8 cellular contexts compared by ENCODE assay signal in genomic region chr2:739759-740445, GRCh38.
A peak's percentile ranks its signal among the peaks of the same experiment; 100 is the strongest.
DNase-seq lines count a peak whose midpoint lies in the region; ATAC-seq, FAIRE-seq and TF ChIP-seq lines count a peak whose summit lies in the region.
"Not testable (repeated sequence)": the region's sequence is repeated elsewhere in the genome, so short reads cannot be mapped to it uniquely, and the experiment has no call there.

No MANE protein-coding gene starts in this region.

- TF ChIP-seq POLR2A in K562 (conservative IDR thresholded peaks at IDR 0.05), result not testable (repeated sequence)

- not testable (repeated sequence) for H3K79me2 ChIP-seq in GM23338 (replicated peaks; ENCODE audit: insufficient read depth); K562 (ENCODE audit: control insufficient read depth, insufficient read depth, low read length); smooth muscle cell (ENCODE audit: low read depth)

- H3K27ac ChIP-seq in GM23338 (ENCODE audit: low read depth), result peak overlapping the region; percentile 84; the same call in 1 of the 2 replicates
- H3K27ac ChIP-seq in K562 (ENCODE audit: extremely low read depth, low read depth, low read length), result peak overlapping the region; percentile 3; the same call in 2 of the 3 replicates
- peak overlapping the region; percentile 69 for H3K27ac ChIP-seq in mesodermal cell (ENCODE audit: low read depth, low read length, severe bottlenecking)
- peak overlapping the region; percentile 34 for H3K27ac ChIP-seq in smooth muscle cell (ENCODE audit: low read depth)

- POLR2A ChIA-PET in K562 (lab: Yijun Ruan, JAX), result interaction anchor here (0.6 to 0.9 kb wide), 3 partner anchors 9 to 111 kb away, joined by 3 to 4 read pairs (median 3); no protein-coding TSS in a partner anchor

- not testable (repeated sequence) for TF ChIP-seq CTCF in GM23338 (conservative IDR thresholded peaks at IDR 0.05; ENCODE audit: low read depth in 2 of 2); K562 (IDR thresholded peaks at IDR 0.05 in 2 of 3, conservative IDR thresholded peaks at IDR 0.05 in 1 of 3; ENCODE audit: insufficient read depth in 2 of 3, low read depth in 1 of 3, low read length in 3 of 3); smooth muscle cell (IDR thresholded peaks at IDR 0.05; ENCODE audit: borderline replicate concordance, insufficient read depth, poor library complexity, severe bottlenecking)

- peaks cover 39% of the 10 kb centered on the region for H3K4me1 ChIP-seq in GM23338 (ENCODE audit: insufficient read depth)
- H3K4me1 ChIP-seq in K562 (replicated peaks in 1 of 2; ENCODE audit: control insufficient read depth in 2 of 2, insufficient read depth in 2 of 2, low read length in 2 of 2), result peaks cover 0 to 14% of the 10 kb centered on the region in 2 experiments; a peak in 3 of 5 replicates
- H3K4me1 ChIP-seq in mesodermal cell (ENCODE audit: control insufficient read depth, insufficient read depth, low read length, poor library complexity, severe bottlenecking), result not testable (repeated sequence)
- H3K4me1 ChIP-seq in smooth muscle cell (ENCODE audit: low read depth), result peaks cover 26% of the 10 kb centered on the region

- peak overlapping the region; percentile 17 to 39; a peak in 3 of 4 replicates for H3K9ac ChIP-seq in K562 (ENCODE audit: insufficient read depth in 1 of 2, low read depth in 2 of 2, low read length in 2 of 2)
- not testable (repeated sequence) for H3K9ac ChIP-seq in smooth muscle cell (ENCODE audit: low read depth)

- H2AFZ ChIP-seq in GM23338, result peak overlapping the region; percentile 94
- peak overlapping the region; percentile 91 for H2AFZ ChIP-seq in K562 (ENCODE audit: low read depth, low read length)
- H2AFZ ChIP-seq in smooth muscle cell (ENCODE audit: low read depth), result peak overlapping the region; percentile 98

- H3K4me3 Mint-ChIP-seq in GM23338, result peak overlapping the region; percentile 88
- H3K4me3 Mint-ChIP-seq in T-helper 1 cell treated with Interleukin-12 subunit alpha and Interleukin-12 subunit beta and Interleukin-4 antibody, amounts not matched to agents 30 μg/mL and 1 μg/mL, for 36 hours, result peak overlapping the region; percentile 61

- ATAC-seq in GM23338, result peak; percentile 82
- peak; percentile 70 for ATAC-seq in K562

- not testable (repeated sequence) for TF ChIP-seq EP300 in K562 (IDR thresholded peaks at IDR 0.05; ENCODE audit: low read length)

- WGBS in K562 (ENCODE audit: insufficient coverage, low coverage, missing lambda C conversion rate), result 46% methylated on average over 23 of the region's 31 CpGs
- WGBS in mesodermal cell (ENCODE audit: insufficient coverage in 2 of 2), 2 experiments, result 2 to 3% methylated on average over 22 to 28 of the region's 31 CpGs
- 6% methylated on average over 26 of the region's 31 CpGs for WGBS in smooth muscle cell (ENCODE audit: low lambda C conversion rate)

- in situ Hi-C loops in K562 (cut with MboI), result not testable (repeated sequence)

- not testable (repeated sequence) for H3K36me3 Mint-ChIP-seq in GM23338 (ENCODE audit: low read depth); T-helper 1 cell treated with Interleukin-12 subunit alpha and Interleukin-12 subunit beta and Interleukin-4 antibody, amounts not matched to agents 30 μg/mL and 1 μg/mL, for 36 hours (ENCODE audit: low read depth)

- H3K4me3 ChIP-seq in GM23338 (peak overlapping the region; percentile 87), K562 (peak overlapping the region; percentile 35), mesodermal cell (ENCODE audit: extremely low read depth, insufficient read depth, low read length, poor library complexity, severe bottlenecking) (peak overlapping the region; percentile 46), smooth muscle cell (peak overlapping the region; percentile 61)

- not testable (repeated sequence) for H3K36me3 ChIP-seq in GM23338 (ENCODE audit: insufficient read depth); K562 (ENCODE audit: control insufficient read depth, insufficient read depth, low read length); mesodermal cell (ENCODE audit: control insufficient read depth, insufficient read depth, low read length); smooth muscle cell (ENCODE audit: low read depth)

- H3K27ac Mint-ChIP-seq in GM23338, result peak overlapping the region; percentile 94
- H3K27ac Mint-ChIP-seq in T-helper 1 cell treated with Interleukin-12 subunit alpha and Interleukin-12 subunit beta and Interleukin-4 antibody, amounts not matched to agents 30 μg/mL and 1 μg/mL, for 36 hours, result not testable (repeated sequence)

- peak overlapping the region; percentile 98 for H3K4me2 ChIP-seq in GM23338
- H3K4me2 ChIP-seq in K562 (ENCODE audit: insufficient read depth, low read length), result peak overlapping the region; percentile 84
- peak overlapping the region; percentile 88 for H3K4me2 ChIP-seq in smooth muscle cell

- peaks cover 46% of the 10 kb centered on the region for H3K4me1 Mint-ChIP-seq in GM23338
- H3K4me1 Mint-ChIP-seq in T-helper 1 cell treated with Interleukin-12 subunit alpha and Interleukin-12 subunit beta and Interleukin-4 antibody, amounts not matched to agents 30 μg/mL and 1 μg/mL, for 36 hours (ENCODE audit: low read depth), result not testable (repeated sequence)

- not testable (repeated sequence) for H4K20me1 ChIP-seq in GM23338 (replicated peaks; ENCODE audit: insufficient read depth); K562 (replicated peaks; ENCODE audit: control insufficient read depth, insufficient read depth, low read length); smooth muscle cell (ENCODE audit: low read depth)

- not testable (repeated sequence) for H3K9me3 ChIP-seq in K562 (replicated peaks; ENCODE audit: control insufficient read depth, insufficient read depth, low read depth, low read length); mesodermal cell (ENCODE audit: control insufficient read depth, low read length); smooth muscle cell (replicated peaks; ENCODE audit: low read depth)

- DNase-seq in AG20443 (ENCODE audit: low spot score), result peak; percentile 72
- peak; percentile 97 for DNase-seq in GM23338 (ENCODE audit: low spot score)
- DNase-seq in NCI-H2029 treated with DMSO at 0.1 percent for 48 hours (lab: John Stamatoyannopoulos, UW), result peak; percentile 76
- DNase-seq in K562 (ENCODE audit: extremely low read depth in 1 of 4, low spot score in 3 of 4), result peak; percentile 34 to 69 (median 55)
- DNase-seq in frontal cortex (ENCODE audit: low spot score in 2 of 2), result peak; percentile 36 to 62
- peak; percentile 95 for DNase-seq in smooth muscle cell (lab: John Stamatoyannopoulos, UW; ENCODE audit: unreplicated experiment)

- H3F3A ChIP-seq in GM23338 (replicated peaks; ENCODE audit: low read depth), result peaks cover 12% of the 10 kb centered on the region
- H3F3A ChIP-seq in smooth muscle cell (ENCODE audit: low read depth), result peaks cover 19% of the 10 kb centered on the region

- not testable (repeated sequence) for H3K27me3 ChIP-seq in GM23338 (ENCODE audit: insufficient read depth); smooth muscle cell (ENCODE audit: low read depth)
- H3K27me3 ChIP-seq in K562 (ENCODE audit: control insufficient read depth in 2 of 2, insufficient read depth in 2 of 2, low read length in 2 of 2), result peaks cover 4 to 14% of the 10 kb centered on the region in 2 experiments; a peak in 1 of 5 replicates

- H3K9me3 Mint-ChIP-seq in GM23338; T-helper 1 cell treated with Interleukin-12 subunit alpha and Interleukin-12 subunit beta and Interleukin-4 antibody, amounts not matched to agents 30 μg/mL and 1 μg/mL, for 36 hours: not testable (repeated sequence)

- not testable (repeated sequence) for TF ChIP-seq RAD21 in K562 (CRISPR knock-in tag; conservative IDR thresholded peaks at IDR 0.05 in 1 of 2, IDR thresholded peaks at IDR 0.05 in 1 of 2)

- intact Hi-C loops in K562 (cut with micrococcal nuclease), result loop anchor here (5.0 kb wide), 1 partner anchor 63 kb away; the partner anchor contains the start of gene TMEM18

- FAIRE-seq in K562 (lab: Jason Lieb, UNC); frontal cortex (lab: Jason Lieb, UNC): not testable (repeated sequence)

- not testable (repeated sequence) for H3K9me2 ChIP-seq in GM23338 (ENCODE audit: insufficient read depth)

- BruUV-seq in K562 (replicated peaks; lab: Mats Ljungman, UMichigan), result not testable (repeated sequence)

- CTCF ChIA-PET in K562 (lab: Yijun Ruan, JAX; ENCODE audit: low intra/inter-chr PET ratio), result not testable (repeated sequence)

- H3K9me1 ChIP-seq in K562 (ENCODE audit: control insufficient read depth, insufficient read depth, low read length), result not testable (repeated sequence)

- peaks cover 15% of the 10 kb centered on the region for H3K27me3 Mint-ChIP-seq in GM23338 (ENCODE audit: insufficient read depth, low read depth, poor library complexity)
- peaks cover 41% of the 10 kb centered on the region for H3K27me3 Mint-ChIP-seq in T-helper 1 cell treated with Interleukin-12 subunit alpha and Interleukin-12 subunit beta and Interleukin-4 antibody, amounts not matched to agents 30 μg/mL and 1 μg/mL, for 36 hours (ENCODE audit: low read depth)

TF ChIP-seq in GM23338, 12 proteins besides CTCF, POLR2A, EP300 and RAD21:
- TF ChIP-seq POLR2AphosphoS5 (IDR thresholded peaks at IDR 0.05; ENCODE audit: low read depth), result peak; percentile 31

TF ChIP-seq in K562, 482 proteins besides CTCF, POLR2A, EP300 and RAD21:
- TF ChIP-seq XRCC5 (IDR thresholded peaks at IDR 0.05; ENCODE audit: low read depth, low read length) (0 out of 2 replicates have a peak, but pooled peaks have one; percentile 23), TFAP4 (CRISPR knock-in tag; IDR thresholded peaks at IDR 0.05; ENCODE audit: borderline replicate concordance) (0 out of 2 replicates have a peak, but pooled peaks have one; percentile 16)

Comparison
In these comparisons a context has a peak if more than half of its experiments do, and no peak if none do; other contexts are left out.
1. Peak in every context shown above with its lines: DNase-seq, ATAC-seq, H3K4me3 ChIP-seq and H3K27ac ChIP-seq.
2. H3K27ac ChIP-seq: peak in every context shown above with its lines; median percentile 84 in GM23338; 69 in mesodermal cell; 34 in smooth muscle cell; 3 in K562.
3. H3K4me3 ChIP-seq: peak in every context shown above with its lines; median percentile 87 in GM23338; 61 in smooth muscle cell; 46 in mesodermal cell; 35 in K562.